ENCODE assay signal across 35 cellular contexts in the genomic region with DNA sequence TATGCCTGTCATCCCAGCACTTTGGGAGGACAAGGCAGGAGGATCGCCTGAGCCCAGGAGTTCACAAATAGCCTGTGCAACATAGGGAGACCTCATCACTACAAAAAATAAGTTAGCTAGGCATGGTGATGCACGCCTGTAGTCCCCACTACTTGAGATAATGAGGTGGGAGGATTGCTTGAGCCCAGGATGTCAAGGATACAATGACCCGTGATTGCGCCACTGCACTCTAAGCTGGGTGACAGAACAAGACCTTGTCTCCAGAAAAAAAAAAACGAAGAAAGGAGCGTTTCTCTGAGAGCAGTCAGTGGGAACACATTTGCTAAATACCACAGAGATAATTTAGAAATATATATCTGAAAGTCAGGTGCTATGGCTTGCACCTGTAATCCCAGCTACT. TPM values are rescaled to one million over a fixed set of nuclear protein-coding genes. Genes with fewer than 3 reads are reported as not detected.
"Had no signal": no experiment of that assay in that cellular context is flagged by ENCODE, and none has a peak within 500 bp of the region (broad histone marks: within the 10 kb centered on the region; RNA-seq: fewer than 3 reads in every experiment).

No MANE protein-coding gene starts in this region.

- FAIRE-seq: colon had no signal

- H3K4me1 ChIP-seq: body of pancreas, esophagus muscularis mucosa, foreskin keratinocyte, gastrocnemius medialis had no signal

- ATAC-seq: activated CD4-positive, CD25-positive, alpha-beta regulatory T cell treated with anti-CD3 and anti-CD28 coated beads, Interleukin-2, amount 50 U/mL, for 24 hours; body of pancreas; effector memory CD8-positive, alpha-beta T cell; foreskin keratinocyte; gastrocnemius medialis; heart left ventricle; T-cell had no signal

- H3K27me3 ChIP-seq: body of pancreas, esophagus muscularis mucosa, foreskin keratinocyte, gastrocnemius medialis, heart left ventricle had no signal

- H3K27ac Mint-ChIP-seq: activated B cell treated with CpG ODN at 0.5 μM for 24 hours; activated naive CD4-positive, alpha-beta T cell treated with anti-CD3 and anti-CD28 coated beads for 36 hours; activated naive CD4-positive, alpha-beta T cell treated with anti-CD3 and anti-CD28 coated beads, Interleukin-2, amount 50 U/mL, for 24 hours; activated naive CD8-positive, alpha-beta T cell treated with anti-CD3 and anti-CD28 coated beads for 36 hours; activated T-cell treated with anti-CD3 and anti-CD28 coated beads, Interleukin-2, amount 50 U/mL, for 24 hours; activated T-helper 1 cell treated with anti-CD3 and anti-CD28 coated beads, Interleukin-12 subunit alpha, Interleukin-12 subunit beta, Interleukin-2, Interleukin-4 antibody, amounts not matched to agents 30 ng/mL and 10 ng/mL and 1 ng/mL, durations not matched to agents 14 hours and 24 hours and 36 hours; activated T-helper 2 cell treated with anti-CD3 and anti-CD28 coated beads, Interferon-gamma antibody, Interleukin-2, Interleukin-4, amounts not matched to agents 10 μg/mL and 5 μg/mL and 100 μg/mL, durations not matched to agents 14 hours and 24 hours and 36 hours; T-helper 1 cell treated with Interleukin-12 subunit alpha and Interleukin-12 subunit beta and Interleukin-4 antibody, amounts not matched to agents 30 μg/mL and 1 μg/mL, for 36 hours; T-helper 2 cell treated with Interferon-gamma antibody and Interleukin-4, amounts not matched to agents 5 μg/mL and 100 μg/mL, for 36 hours had no signal

- H3K27me3 Mint-ChIP-seq: activated B cell treated with CpG ODN at 0.5 μM for 24 hours; activated naive CD4-positive, alpha-beta T cell treated with anti-CD3 and anti-CD28 coated beads, Interleukin-2, amount 50 U/mL, for 24 hours; activated naive CD8-positive, alpha-beta T cell treated with anti-CD3 and anti-CD28 coated beads for 36 hours; activated T-cell treated with anti-CD3 and anti-CD28 coated beads, Interleukin-2, amount 50 U/mL, for 24 hours; effector memory CD8-positive, alpha-beta T cell; T-cell had no signal

- H3K9me3 Mint-ChIP-seq: activated B cell treated with CpG ODN at 0.5 μM for 24 hours; activated naive CD4-positive, alpha-beta T cell treated with anti-CD3 and anti-CD28 coated beads for 36 hours; activated naive CD4-positive, alpha-beta T cell treated with anti-CD3 and anti-CD28 coated beads, Interleukin-2, amount 50 U/mL, for 24 hours; activated T-cell treated with anti-CD3 and anti-CD28 coated beads, Interleukin-2, amount 50 U/mL, for 24 hours; activated T-helper 1 cell treated with anti-CD3 and anti-CD28 coated beads, Interleukin-12 subunit alpha, Interleukin-12 subunit beta, Interleukin-2, Interleukin-4 antibody, amounts not matched to agents 30 ng/mL and 10 ng/mL and 1 ng/mL, durations not matched to agents 14 hours and 24 hours and 36 hours; activated T-helper 2 cell treated with anti-CD3 and anti-CD28 coated beads, Interferon-gamma antibody, Interleukin-2, Interleukin-4, amounts not matched to agents 10 μg/mL and 5 μg/mL and 100 μg/mL, durations not matched to agents 14 hours and 24 hours and 36 hours; effector memory CD8-positive, alpha-beta T cell; T-cell; T-helper 1 cell treated with Interleukin-12 subunit alpha and Interleukin-12 subunit beta and Interleukin-4 antibody, amounts not matched to agents 30 μg/mL and 1 μg/mL, for 36 hours; T-helper 2 cell treated with Interferon-gamma antibody and Interleukin-4, amounts not matched to agents 5 μg/mL and 100 μg/mL, for 36 hours had no signal

- H3K9me3 ChIP-seq: body of pancreas, esophagus muscularis mucosa, gastrocnemius medialis, heart left ventricle had no signal

- H3K27ac ChIP-seq: body of pancreas, esophagus muscularis mucosa, foreskin keratinocyte, gastrocnemius medialis, heart left ventricle, WERI-Rb-1 had no signal

- H3K36me3 ChIP-seq: WERI-Rb-1 had no signal

- DNase-seq: activated B cell treated with CpG ODN at 0.5 μM for 24 hours; activated CD4-positive, alpha-beta T cell treated with anti-CD3 and anti-CD28 coated beads for 48 hours; activated CD4-positive, alpha-beta T cell treated with anti-CD3 and anti-CD28 coated beads, Interleukin-2, amount 50 U/mL, for 1 hour; activated CD4-positive, alpha-beta T cell treated with anti-CD3 and anti-CD28 coated beads, Interleukin-2, amount 50 U/mL, for 48 hours; activated CD8-positive, alpha-beta memory T cell treated with anti-CD3 and anti-CD28 coated beads, Interleukin-2, amount 50 U/mL, for 48 hours; activated effector memory CD4-positive, alpha-beta T cell treated with anti-CD3 and anti-CD28 coated beads, Interleukin-2, amount 50 U/mL, for 16 hours; activated naive CD4-positive, alpha-beta T cell treated with anti-CD3 and anti-CD28 coated beads for 36 hours; activated naive CD8-positive, alpha-beta T cell treated with anti-CD3 and anti-CD28 coated beads for 36 hours; activated T-cell treated with anti-CD3 and anti-CD28 coated beads for 4 hours; activated T-cell treated with anti-CD3 and anti-CD28 coated beads, Interleukin-2, amount 50 U/mL, for 24 hours; amygdala; aorta; body of pancreas; caudate nucleus; cortex of kidney; dermis blood vessel endothelial cell; effector CD4-positive, alpha-beta T cell; effector memory CD8-positive, alpha-beta T cell; erythroblast; foreskin keratinocyte; gastrocnemius medialis; glutamatergic neuron; heart left ventricle; T-cell; T1000; WERI-Rb-1 had no signal

- H3K4me3 Mint-ChIP-seq: activated B cell treated with CpG ODN at 0.5 μM for 24 hours; activated naive CD4-positive, alpha-beta T cell treated with anti-CD3 and anti-CD28 coated beads for 36 hours; activated naive CD4-positive, alpha-beta T cell treated with anti-CD3 and anti-CD28 coated beads, Interleukin-2, amount 50 U/mL, for 24 hours; activated naive CD8-positive, alpha-beta T cell treated with anti-CD3 and anti-CD28 coated beads for 36 hours; activated T-cell treated with anti-CD3 and anti-CD28 coated beads, Interleukin-2, amount 50 U/mL, for 24 hours; activated T-helper 1 cell treated with anti-CD3 and anti-CD28 coated beads, Interleukin-12 subunit alpha, Interleukin-12 subunit beta, Interleukin-2, Interleukin-4 antibody, amounts not matched to agents 30 ng/mL and 10 ng/mL and 1 ng/mL, durations not matched to agents 14 hours and 24 hours and 36 hours; effector memory CD8-positive, alpha-beta T cell; T-cell; T-helper 1 cell treated with Interleukin-12 subunit alpha and Interleukin-12 subunit beta and Interleukin-4 antibody, amounts not matched to agents 30 μg/mL and 1 μg/mL, for 36 hours; T-helper 2 cell treated with Interferon-gamma antibody and Interleukin-4, amounts not matched to agents 5 μg/mL and 100 μg/mL, for 36 hours had no signal

- H3K4me3 ChIP-seq: body of pancreas, esophagus muscularis mucosa, gastrocnemius medialis, heart left ventricle had no signal

RNA-seq across cellular contexts. Expression of a gene that starts 39.4 kb away (rescaled TPM):
- total RNA-seq: activated B cell treated with CpG ODN at 0.5 μM for 24 hours; activated naive CD4-positive, alpha-beta T cell treated with anti-CD3 and anti-CD28 coated beads for 36 hours; activated naive CD8-positive, alpha-beta T cell treated with anti-CD3 and anti-CD28 coated beads for 36 hours; activated T-helper 1 cell treated with anti-CD3 and anti-CD28 coated beads, Interleukin-12 subunit alpha, Interleukin-12 subunit beta, Interleukin-2, Interleukin-4 antibody, amounts not matched to agents 30 ng/mL and 10 ng/mL and 1 ng/mL, durations not matched to agents 14 hours and 24 hours and 36 hours; activated T-helper 2 cell treated with anti-CD3 and anti-CD28 coated beads, Interferon-gamma antibody, Interleukin-2, Interleukin-4, amounts not matched to agents 10 μg/mL and 5 μg/mL and 100 μg/mL, durations not matched to agents 14 hours and 24 hours and 36 hours; aorta; body of pancreas; chondrocyte; dermis blood vessel endothelial cell; foreskin keratinocyte; gastrocnemius medialis; T-cell had no signal
- polyA plus RNA-seq: foreskin keratinocyte, heart left ventricle had no signal
